21 cellular contexts compared by ENCODE assay signal in genomic region chr19:30215248-30215647, GRCh38.
"Had no signal": no experiment of that assay in that cellular context is flagged by ENCODE, and none has a peak within 500 bp of the region (broad histone marks: within the 10 kb centered on the region; RNA-seq: fewer than 3 reads in every experiment).

No MANE protein-coding gene starts in this region.

- ATAC-seq: left ventricle myocardium superior, lower lobe of right lung, right cardiac atrium had no signal

- DNase-seq: dorsolateral prefrontal cortex; effector CD4-positive, alpha-beta T cell; hypothalamus; left ventricle myocardium superior; lower lobe of right lung; naive thymus-derived CD8-positive, alpha-beta T cell; nephron progenitor cell; nucleus accumbens; right cardiac atrium; sigmoid colon; stimulated activated CD4-positive, alpha-beta T cell treated with anti-CD3 and anti-CD28 coated beads, Interleukin-2, amount 100 ng/mL, for 24 hours; stimulated activated CD4-positive, alpha-beta T cell treated with anti-CD3 and anti-CD28 coated beads, Interleukin-4, amount 100 ng/mL, for 24 hours; stimulated activated naive CD8-positive, alpha-beta T cell treated with anti-CD3 and anti-CD28 coated beads, Interleukin-15, Interleukin-2, amounts not matched to agents 100 U/mL and 50 U/mL, for 24 hours; substantia nigra; tibial artery had no signal

- H3K9me3 ChIP-seq: lower lobe of right lung, prostate gland, sigmoid colon, testis, tibial artery had no signal

- H3K4me3 Mint-ChIP-seq: nephron progenitor cell; stimulated activated effector memory CD8-positive, alpha-beta T cell treated with anti-CD3 and anti-CD28 coated beads, Interleukin-12 subunit alpha, Interleukin-12 subunit beta, amount 100 ng/mL, for 72 hours; type B pancreatic cell had no signal

- H3K36me3 ChIP-seq: lower lobe of right lung, prostate gland, sigmoid colon, tibial artery had no signal

- H3K4me1 Mint-ChIP-seq: nephron progenitor cell had no signal

- H3K27ac Mint-ChIP-seq: naive thymus-derived CD8-positive, alpha-beta T cell; nephron progenitor cell; stimulated activated effector memory CD8-positive, alpha-beta T cell treated with anti-CD3 and anti-CD28 coated beads, Interleukin-12 subunit alpha, Interleukin-12 subunit beta, amount 100 ng/mL, for 72 hours; type B pancreatic cell had no signal

- H3K4me3 ChIP-seq: dorsolateral prefrontal cortex, lower lobe of right lung, prostate gland, sigmoid colon, testis, tibial artery had no signal

- FAIRE-seq: frontal cortex, keratinocyte had no signal

- H3K4me1 ChIP-seq: lower lobe of right lung, prostate gland, sigmoid colon, tibial artery had no signal

- H3K9me3 Mint-ChIP-seq: naive thymus-derived CD8-positive, alpha-beta T cell; nephron progenitor cell; stimulated activated effector memory CD8-positive, alpha-beta T cell treated with anti-CD3 and anti-CD28 coated beads, Interleukin-12 subunit alpha, Interleukin-12 subunit beta, amount 100 ng/mL, for 72 hours; type B pancreatic cell had no signal

- H3K27me3 ChIP-seq: testis had no signal

- H3K36me3 Mint-ChIP-seq: naive thymus-derived CD8-positive, alpha-beta T cell; stimulated activated effector memory CD8-positive, alpha-beta T cell treated with anti-CD3 and anti-CD28 coated beads, Interleukin-12 subunit alpha, Interleukin-12 subunit beta, amount 100 ng/mL, for 72 hours; type B pancreatic cell had no signal

- H3K27ac ChIP-seq: dorsolateral prefrontal cortex, lower lobe of right lung, prostate gland, sigmoid colon, testis, tibial artery had no signal
